Comparison of ENCODE assay signal across 1 cellular context in genomic region chr15:67796728-67797127, GRCh38.
TF ChIP-seq lines count a peak whose summit lies in the region.

No MANE protein-coding gene starts in this region.

TF ChIP-seq in H1, 55 proteins besides CTCF, POLR2A, EP300 and RAD21 (continued from another document):
- no peak for TF ChIP-seq TAF7 (optimal IDR thresholded peaks at IDR 0.05; ENCODE audit: borderline replicate concordance, low read depth, low read length)
- no peak for TF ChIP-seq YY1 (IDR thresholded peaks at IDR 0.05; ENCODE audit: low read depth, low read length)
- TF ChIP-seq SAP30 (IDR thresholded peaks at IDR 0.05; ENCODE audit: insufficient read depth, insufficient replicate concordance, low read length): no peak
- TF ChIP-seq TCF12 (IDR thresholded peaks at IDR 0.05; ENCODE audit: low read depth, low read length): no peak
- TF ChIP-seq BRCA1 (IDR thresholded peaks at IDR 0.05; ENCODE audit: low read depth, low read length): no peak
- TF ChIP-seq MAFK (IDR thresholded peaks at IDR 0.05; ENCODE audit: low read depth, low read length): no peak
- TF ChIP-seq JUND (IDR thresholded peaks at IDR 0.05; ENCODE audit: low read length): no peak
- no peak for TF ChIP-seq RXRA (IDR thresholded peaks at IDR 0.05; ENCODE audit: insufficient read depth, low read depth, low read length)
